In genomic region chr10:114100848-114101741, GRCh38 we compare ENCODE assay signal across 8 cellular contexts. TPM values are rescaled to one million over a fixed set of nuclear protein-coding genes. Genes with fewer than 3 reads are reported as not detected.
DNase-seq lines count a peak whose midpoint lies in the region; ATAC-seq and TF ChIP-seq lines count a peak whose summit lies in the region.

No MANE protein-coding gene starts in this region.

- CTCF ChIA-PET in HEK293T (lab: Yijun Ruan, JAX) = interaction anchor here (0.7 to 1.0 kb wide), 2 partner anchors 13 to 361 kb away, joined by 3 read pairs; no protein-coding TSS in a partner anchor

- POLR2A ChIA-PET in HEK293T (lab: Yijun Ruan, JAX) = no interaction called here

- peaks cover 55% of the 10 kb centered on the region for H3K27me3 Mint-ChIP-seq in T-helper 2 cell treated with Interferon-gamma antibody and Interleukin-4, amounts not matched to agents 5 μg/mL and 100 μg/mL, for 36 hours (ENCODE audit: low read depth)
- H3K27me3 Mint-ChIP-seq in glutamatergic neuron (ENCODE audit: unreplicated experiment) (no peaks in the 10 kb centered on the region), osteocyte (ENCODE audit: unreplicated experiment) (peaks cover 5% of the 10 kb centered on the region)

- peak overlapping the region; percentile 61 for H3K27ac ChIP-seq in VCaP

- H3K27ac Mint-ChIP-seq in T-helper 2 cell treated with Interferon-gamma antibody and Interleukin-4, amounts not matched to agents 5 μg/mL and 100 μg/mL, for 36 hours = no peak overlapping the region
- H3K27ac Mint-ChIP-seq in glutamatergic neuron (ENCODE audit: unreplicated experiment) (no peak overlapping the region), osteocyte (ENCODE audit: unreplicated experiment) (no peak overlapping the region)

- H3K36me3 Mint-ChIP-seq in T-helper 2 cell treated with Interferon-gamma antibody and Interleukin-4, amounts not matched to agents 5 μg/mL and 100 μg/mL, for 36 hours (ENCODE audit: low read depth) = no peaks in the 10 kb centered on the region
- H3K36me3 Mint-ChIP-seq in glutamatergic neuron (ENCODE audit: unreplicated experiment) (no peaks in the 10 kb centered on the region), osteocyte (ENCODE audit: unreplicated experiment) (no peaks in the 10 kb centered on the region)

- no peaks in the 10 kb centered on the region for H3K9me3 Mint-ChIP-seq in T-helper 2 cell treated with Interferon-gamma antibody and Interleukin-4, amounts not matched to agents 5 μg/mL and 100 μg/mL, for 36 hours
- H3K9me3 Mint-ChIP-seq in glutamatergic neuron (ENCODE audit: unreplicated experiment) = peaks cover 4% of the 10 kb centered on the region
- no peaks in the 10 kb centered on the region for H3K9me3 Mint-ChIP-seq in osteocyte (ENCODE audit: unreplicated experiment)

- peak overlapping the region; percentile 56 for H3K4me3 Mint-ChIP-seq in T-helper 2 cell treated with Interferon-gamma antibody and Interleukin-4, amounts not matched to agents 5 μg/mL and 100 μg/mL, for 36 hours
- H3K4me3 Mint-ChIP-seq in glutamatergic neuron (ENCODE audit: unreplicated experiment) = peak overlapping the region; percentile 72
- H3K4me3 Mint-ChIP-seq in osteocyte (ENCODE audit: unreplicated experiment) = peak overlapping the region; percentile 74

- DNase-seq in T-helper 2 cell treated with Interferon-gamma antibody and Interleukin-4, amounts not matched to agents 5 μg/mL and 100 μg/mL, for 36 hours (ENCODE audit: low spot score) = no peak
- DNase-seq in T-helper 2 cell = no peak
- DNase-seq in glutamatergic neuron = peak; percentile 43
- no peak for DNase-seq in osteocyte (ENCODE audit: extremely low spot score, unreplicated experiment)
- no peak for DNase-seq in HEK293T (ENCODE audit: extremely low spot score)

- no peak for TF ChIP-seq CTCF in VCaP (conservative IDR thresholded peaks at IDR 0.05)
- TF ChIP-seq CTCF in glutamatergic neuron (IDR thresholded peaks at IDR 0.05; ENCODE audit: partially characterized antibody, unreplicated experiment) = no peak
- no peak for TF ChIP-seq CTCF in osteocyte (IDR thresholded peaks at IDR 0.05)

- ATAC-seq in HG03378 (IDR thresholded peaks at IDR 0.05; ENCODE audit: unreplicated experiment) (no peak), HG03521 (IDR thresholded peaks at IDR 0.05; ENCODE audit: unreplicated experiment) (no peak)

- peaks cover 22% of the 10 kb centered on the region for H3K4me1 Mint-ChIP-seq in T-helper 2 cell treated with Interferon-gamma antibody and Interleukin-4, amounts not matched to agents 5 μg/mL and 100 μg/mL, for 36 hours (ENCODE audit: low read depth)
- H3K4me1 Mint-ChIP-seq in glutamatergic neuron (ENCODE audit: low read depth, unreplicated experiment) = peaks cover 4% of the 10 kb centered on the region
- H3K4me1 Mint-ChIP-seq in osteocyte (ENCODE audit: unreplicated experiment) = peaks cover 14% of the 10 kb centered on the region

TF ChIP-seq in HEK293T, 16 proteins besides CTCF, POLR2A, EP300 and RAD21:
- TF ChIP-seq FOXK2 (IDR thresholded peaks at IDR 0.05) (no peak), L3MBTL2 (conservative IDR thresholded peaks at IDR 0.05) (no peak), TARDBP (IDR thresholded peaks at IDR 0.05) (no peak), PKNOX1 (IDR thresholded peaks at IDR 0.05) (no peak), FOXM1 (IDR thresholded peaks at IDR 0.05; ENCODE audit: borderline replicate concordance) (no peak)
TF ChIP-seq in HEK293T: peak in this region for 0.

RNA-seq across cellular contexts. Expression of gene ADRB1, which starts 57.4 kb away (rescaled TPM):
- total RNA-seq in glutamatergic neuron (ENCODE audit: unreplicated experiment) (not detected), osteocyte (0.68 and 0.97 TPM in 2 replicates)
